ENCODE assay signal across 9 cellular contexts in genomic region chr10:112842832-112843360, GRCh38.
DNase-seq lines count a peak whose midpoint lies in the region; ATAC-seq and TF ChIP-seq lines count a peak whose summit lies in the region.
"Had no signal": no experiment of that assay in that cellular context is flagged by ENCODE, and none has a peak within 500 bp of the region (broad histone marks: within the 10 kb centered on the region; RNA-seq: fewer than 3 reads in every experiment).

No MANE protein-coding gene starts in this region.

- no peaks in the 10 kb centered on the region for H3K27me3 ChIP-seq in naive thymus-derived CD4-positive, alpha-beta T cell (ENCODE audit: control insufficient read depth in 2 of 2, insufficient read depth in 2 of 2, low read length in 2 of 2)

- POLR2A ChIA-PET in naive thymus-derived CD4-positive, alpha-beta T cell (lab: Charles Lee): no interaction called here

- ATAC-seq in GM21447 (IDR thresholded peaks at IDR 0.05; ENCODE audit: unreplicated experiment) (peak; percentile 94), HG03354 (IDR thresholded peaks at IDR 0.05; ENCODE audit: poor library complexity, severe bottlenecking, unreplicated experiment) (peak; percentile 98)
- no peak for ATAC-seq in naive thymus-derived CD4-positive, alpha-beta T cell

- H3K4me3 Mint-ChIP-seq in activated T-helper 1 cell treated with anti-CD3 and anti-CD28 coated beads, Interleukin-12 subunit alpha, Interleukin-12 subunit beta, Interleukin-2, Interleukin-4 antibody, amounts not matched to agents 30 ng/mL and 10 ng/mL and 1 ng/mL, durations not matched to agents 14 hours and 24 hours and 36 hours: no peak overlapping the region
- no peak overlapping the region for H3K4me3 Mint-ChIP-seq in naive thymus-derived CD4-positive, alpha-beta T cell

- no peak overlapping the region for H3K27ac Mint-ChIP-seq in activated T-helper 1 cell treated with anti-CD3 and anti-CD28 coated beads, Interleukin-12 subunit alpha, Interleukin-12 subunit beta, Interleukin-2, Interleukin-4 antibody, amounts not matched to agents 30 ng/mL and 10 ng/mL and 1 ng/mL, durations not matched to agents 14 hours and 24 hours and 36 hours
- H3K27ac Mint-ChIP-seq in naive thymus-derived CD4-positive, alpha-beta T cell: no peak overlapping the region

- no peaks in the 10 kb centered on the region for H3K4me1 ChIP-seq in naive thymus-derived CD4-positive, alpha-beta T cell (ENCODE audit: control insufficient read depth in 2 of 2, insufficient read depth in 2 of 2, low read length in 2 of 2)

- H3K27ac ChIP-seq in naive thymus-derived CD4-positive, alpha-beta T cell (ENCODE audit: low read depth, low read length): no peak overlapping the region

- DNase-seq in GM13977 (ENCODE audit: low spot score): peak; percentile 50
- DNase-seq in glomerular visceral epithelial cell (ENCODE audit: extremely low spot score): peak; percentile 39
- no peak for DNase-seq in activated CD4-positive, alpha-beta T cell treated with anti-CD3 and anti-CD28 coated beads, Interleukin-2, amount 50 U/mL, for 48 hours
- DNase-seq in activated T-helper 1 cell treated with anti-CD3 and anti-CD28 coated beads, Interleukin-12 subunit alpha, Interleukin-12 subunit beta, Interleukin-2, Interleukin-4 antibody, amounts not matched to agents 30 ng/mL and 10 ng/mL and 1 ng/mL, durations not matched to agents 14 hours and 24 hours and 36 hours (ENCODE audit: low spot score): no peak
- no peak for DNase-seq in naive thymus-derived CD4-positive, alpha-beta T cell
- no peak for DNase-seq in hypothalamus (lab: John Stamatoyannopoulos, UW)
- DNase-seq: NCI-H2107 had no signal

- CTCF ChIA-PET in naive thymus-derived CD4-positive, alpha-beta T cell (lab: Charles Lee): no interaction called here

- in situ Hi-C loops in GM13977 (cut with MboI; ENCODE audit: low pct_unique_long_range_greater_than_20kb, low sequenced_read_pairs, unreplicated experiment): no loop called here

- no peaks in the 10 kb centered on the region for H3K36me3 ChIP-seq in naive thymus-derived CD4-positive, alpha-beta T cell (ENCODE audit: control insufficient read depth in 2 of 3, insufficient read depth in 3 of 3, low read length in 3 of 3)

- TF ChIP-seq CTCF in GM13977 (IDR thresholded peaks at IDR 0.05; ENCODE audit: extremely low read depth, insufficient read depth, missing control alignments): no peak

- H3K9me3 ChIP-seq in naive thymus-derived CD4-positive, alpha-beta T cell (ENCODE audit: control insufficient read depth in 2 of 3, low read length in 3 of 3): peaks cover 0 to 36% (median 0%) of the 10 kb centered on the region in 3 experiments

- no peaks in the 10 kb centered on the region for H3K36me3 Mint-ChIP-seq in activated T-helper 1 cell treated with anti-CD3 and anti-CD28 coated beads, Interleukin-12 subunit alpha, Interleukin-12 subunit beta, Interleukin-2, Interleukin-4 antibody, amounts not matched to agents 30 ng/mL and 10 ng/mL and 1 ng/mL, durations not matched to agents 14 hours and 24 hours and 36 hours (ENCODE audit: low read depth)
- H3K36me3 Mint-ChIP-seq in naive thymus-derived CD4-positive, alpha-beta T cell: peaks cover 2 to 29% (median 18%) of the 10 kb centered on the region in 5 donors

- H3K4me3 ChIP-seq in naive thymus-derived CD4-positive, alpha-beta T cell (ENCODE audit: low read length): no peak overlapping the region

- peaks cover 14% of the 10 kb centered on the region for H3K9me3 Mint-ChIP-seq in activated T-helper 1 cell treated with anti-CD3 and anti-CD28 coated beads, Interleukin-12 subunit alpha, Interleukin-12 subunit beta, Interleukin-2, Interleukin-4 antibody, amounts not matched to agents 30 ng/mL and 10 ng/mL and 1 ng/mL, durations not matched to agents 14 hours and 24 hours and 36 hours
- peaks cover 8 to 73% (median 22%) of the 10 kb centered on the region in 11 donors for H3K9me3 Mint-ChIP-seq in naive thymus-derived CD4-positive, alpha-beta T cell

- H3K27me3 Mint-ChIP-seq in activated T-helper 1 cell treated with anti-CD3 and anti-CD28 coated beads, Interleukin-12 subunit alpha, Interleukin-12 subunit beta, Interleukin-2, Interleukin-4 antibody, amounts not matched to agents 30 ng/mL and 10 ng/mL and 1 ng/mL, durations not matched to agents 14 hours and 24 hours and 36 hours (ENCODE audit: insufficient read depth): no peaks in the 10 kb centered on the region
- H3K27me3 Mint-ChIP-seq in naive thymus-derived CD4-positive, alpha-beta T cell: no peaks in the 10 kb centered on the region

- no peaks in the 10 kb centered on the region for H3K4me1 Mint-ChIP-seq in activated T-helper 1 cell treated with anti-CD3 and anti-CD28 coated beads, Interleukin-12 subunit alpha, Interleukin-12 subunit beta, Interleukin-2, Interleukin-4 antibody, amounts not matched to agents 30 ng/mL and 10 ng/mL and 1 ng/mL, durations not matched to agents 14 hours and 24 hours and 36 hours (ENCODE audit: low read depth)
- H3K4me1 Mint-ChIP-seq in naive thymus-derived CD4-positive, alpha-beta T cell: no peaks in the 10 kb centered on the region

- intact Hi-C loops in activated T-helper 1 cell treated with anti-CD3 and anti-CD28 coated beads, Interleukin-12 subunit alpha, Interleukin-12 subunit beta, Interleukin-2, Interleukin-4 antibody, amounts not matched to agents 30 ng/mL and 10 ng/mL and 1 ng/mL, durations not matched to agents 14 hours and 24 hours and 36 hours (cut with micrococcal nuclease): no loop called here
- intact Hi-C loops in naive thymus-derived CD4-positive, alpha-beta T cell (cut with micrococcal nuclease): no loop called here

Comparison
In these comparisons a context has a peak if more than half of its experiments do, and no peak if none do; other contexts are left out.
1. DNase-seq: peak in GM13977 (single experiment) and glomerular visceral epithelial cell (single experiment); none in activated CD4-positive, alpha-beta T cell treated with anti-CD3 and anti-CD28 coated beads, Interleukin-2, amount 50 U/mL, for 48 hours (0 of 2), activated T-helper 1 cell treated with anti-CD3 and anti-CD28 coated beads, Interleukin-12 subunit alpha, Interleukin-12 subunit beta, Interleukin-2, Interleukin-4 antibody, amounts not matched to agents 30 ng/mL and 10 ng/mL and 1 ng/mL, durations not matched to agents 14 hours and 24 hours and 36 hours (single experiment), naive thymus-derived CD4-positive, alpha-beta T cell (0 of 9) and hypothalamus (0 of 51).